9 cellular contexts compared by ENCODE assay signal in the genomic region with DNA sequence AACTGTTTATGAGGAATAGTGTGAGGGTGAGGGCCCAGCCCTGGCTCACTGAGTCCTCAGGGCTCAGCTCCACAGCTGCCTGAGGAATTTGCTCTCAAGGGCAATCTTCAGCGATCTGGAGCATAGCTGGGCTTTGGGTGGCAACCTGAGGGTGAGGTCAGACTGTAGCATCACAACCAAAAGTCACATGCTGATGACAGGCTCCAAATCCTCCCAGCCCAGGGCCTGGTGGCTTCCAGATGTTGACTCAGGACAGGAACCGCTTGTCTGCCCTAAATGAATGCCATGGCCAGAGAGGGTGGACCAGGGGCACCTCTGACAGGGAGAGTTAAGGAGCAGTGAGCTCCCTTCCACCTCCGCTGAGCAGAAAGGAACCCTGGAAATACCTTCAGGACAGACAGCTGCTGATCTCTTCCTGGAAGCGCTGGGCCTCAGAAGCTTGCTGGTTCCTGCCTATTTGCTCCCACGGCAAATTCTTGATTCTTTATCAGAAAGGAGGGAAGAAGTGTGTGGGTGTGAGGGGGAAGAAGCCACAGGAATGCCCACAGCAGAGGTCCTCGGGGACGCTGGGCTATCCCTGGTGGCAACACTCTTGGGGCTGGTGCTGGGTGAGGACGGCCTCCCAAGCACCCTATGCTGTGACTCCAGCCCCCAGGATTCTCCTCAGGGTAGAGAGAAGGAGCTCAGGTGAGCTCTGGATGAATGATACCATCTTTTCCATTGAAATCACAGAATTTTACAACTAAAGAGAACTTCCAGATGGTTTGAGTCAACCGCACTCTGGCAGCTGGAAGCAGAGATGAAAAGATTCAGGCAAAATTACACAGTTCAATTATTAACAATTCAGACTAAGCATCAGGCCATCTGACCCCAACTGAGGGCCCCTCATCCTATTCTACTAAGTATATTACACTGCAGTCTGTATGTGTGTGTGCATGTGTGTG. TPM values are rescaled to one million over a fixed set of nuclear protein-coding genes. Genes with fewer than 3 reads are reported as not detected.
DNase-seq lines count a peak whose midpoint lies in the region; ATAC-seq and TF ChIP-seq lines count a peak whose summit lies in the region.
"Had no signal": no experiment of that assay in that cellular context is flagged by ENCODE, and none has a peak within 500 bp of the region (broad histone marks: within the 10 kb centered on the region; RNA-seq: fewer than 3 reads in every experiment).

No MANE protein-coding gene starts in this region.

- no peak for TF ChIP-seq CTCF in dorsolateral prefrontal cortex (IDR thresholded peaks at IDR 0.05 in 54 of 56, conservative IDR thresholded peaks at IDR 0.05 in 2 of 56; ENCODE audit: low read depth in 1 of 56, partially characterized antibody in 56 of 56)
- no peak for TF ChIP-seq CTCF in mucosa of descending colon (IDR thresholded peaks at IDR 0.05)

- intact Hi-C loops in dorsolateral prefrontal cortex (cut with DNase I) (no loop called here), mucosa of descending colon (cut with DNase I, micrococcal nuclease) (no loop called here)

- no peak overlapping the region for H3K4me3 ChIP-seq in dorsolateral prefrontal cortex
- no peak overlapping the region for H3K4me3 ChIP-seq in mucosa of descending colon

- no peaks in the 10 kb centered on the region for H3K27me3 ChIP-seq in dorsolateral prefrontal cortex

- H3K4me1 ChIP-seq in mucosa of descending colon (ENCODE audit: low read depth) = no peaks in the 10 kb centered on the region

- H3K36me3 ChIP-seq in mucosa of descending colon (ENCODE audit: low read depth) = no peaks in the 10 kb centered on the region

- peak; percentile 24 for ATAC-seq in mucosa of descending colon
- ATAC-seq in HG02870 (IDR thresholded peaks at IDR 0.05; ENCODE audit: unreplicated experiment) = no peak
- no peak for ATAC-seq in activated CD4-positive, CD25-positive, alpha-beta regulatory T cell treated with anti-CD3 and anti-CD28 coated beads, Interleukin-2, amount 50 U/mL, for 24 hours

- peak overlapping the region in 33 of 59 donors; percentile 7 to 74 (median 37) for H3K27ac ChIP-seq in dorsolateral prefrontal cortex

- no peaks in the 10 kb centered on the region for H3K9me3 ChIP-seq in mucosa of descending colon

- DNase-seq in AG08395 (ENCODE audit: low spot score) (peak; percentile 86), MV-4-11 (lab: John Stamatoyannopoulos, UW) (peak; percentile 6), dorsolateral prefrontal cortex (no peak), mucosa of descending colon (no peak), germinal center (ENCODE audit: low spot score) (no peak), NCI-H1930 (lab: John Stamatoyannopoulos, UW) (no peak)
- DNase-seq: midbrain had no signal

RNA-seq across cellular contexts. Expression of a gene that starts 13.8 kb away (rescaled TPM):
- total RNA-seq in dorsolateral prefrontal cortex = 100 to 1,000 TPM in 1 of 120 experiments, 10 to 100 TPM in 119; 39.8 to 104 (median 62.7) TPM
- 100 to 1,000 TPM in 1 of 3 donors, 10 to 100 TPM in 2; 60.1 to 139 (median 62.3) TPM for total RNA-seq in mucosa of descending colon

Comparison
In these comparisons a context has a peak if more than half of its experiments do, and no peak if none do; other contexts are left out.
1. DNase-seq: peak in AG08395 (single experiment) and MV-4-11 (single experiment); none in dorsolateral prefrontal cortex (0 of 10), mucosa of descending colon (0 of 3), germinal center (single experiment) and NCI-H1930 (0 of 2).